ENCODE assay signal across 9 cellular contexts in the genomic region with DNA sequence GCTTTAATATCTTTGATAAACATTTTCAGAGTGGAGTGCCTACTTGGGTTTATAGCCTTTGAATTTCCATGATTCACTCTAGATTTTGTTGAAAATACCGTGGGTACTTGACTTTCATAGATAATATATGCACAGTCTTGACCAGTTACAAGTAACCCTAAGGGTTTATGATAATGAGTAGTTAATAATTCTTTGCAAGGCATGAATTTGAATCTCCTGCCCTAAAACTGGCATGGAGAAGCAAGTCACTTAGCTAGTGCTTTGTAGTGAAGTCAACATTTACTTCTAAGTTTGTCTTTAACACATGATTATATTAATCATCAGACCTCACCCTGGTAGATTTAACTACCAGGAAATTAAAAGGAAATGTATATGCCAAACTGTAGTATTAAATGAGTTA.
"Had no signal": no experiment of that assay in that cellular context is flagged by ENCODE, and none has a peak within 500 bp of the region (broad histone marks: within the 10 kb centered on the region; RNA-seq: fewer than 3 reads in every experiment).

No MANE protein-coding gene starts in this region.

- H3K4me3 ChIP-seq: GM23248, GM23338, HAP-1 had no signal

- ATAC-seq: GM23338, HCT116 had no signal

- DNase-seq: GM23248, GOT3, H7, H9, HCEC 1CT, HFFc6 had no signal
